Comparison of ENCODE assay signal across 17 cellular contexts in genomic region chr2:113709022-113709421, GRCh38. TPM values are rescaled to one million over a fixed set of nuclear protein-coding genes. Genes with fewer than 3 reads are reported as not detected.
DNase-seq lines count a peak whose midpoint lies in the region; ATAC-seq lines count a peak whose summit lies in the region.
"Had no signal": no experiment of that assay in that cellular context is flagged by ENCODE, and none has a peak within 500 bp of the region (broad histone marks: within the 10 kb centered on the region; RNA-seq: fewer than 3 reads in every experiment).

No MANE protein-coding gene starts in this region.

- intact Hi-C loops in left colon (cut with DNase I, micrococcal nuclease): no loop called here

- no peaks in the 10 kb centered on the region for H3K27me3 Mint-ChIP-seq in stimulated activated naive CD8-positive, alpha-beta T cell treated with anti-CD3 and anti-CD28 coated beads, Interleukin-15, amount 100 ng/mL, for 72 hours
- H3K27me3 Mint-ChIP-seq: activated naive CD8-positive, alpha-beta T cell had no signal

- H3K9me3 Mint-ChIP-seq in stimulated activated naive CD8-positive, alpha-beta T cell treated with anti-CD3 and anti-CD28 coated beads, Interleukin-15, amount 100 ng/mL, for 72 hours: no peaks in the 10 kb centered on the region

- no peaks in the 10 kb centered on the region for H3K4me1 Mint-ChIP-seq in stimulated activated naive CD8-positive, alpha-beta T cell treated with anti-CD3 and anti-CD28 coated beads, Interleukin-15, amount 100 ng/mL, for 72 hours

- H3K4me3 Mint-ChIP-seq in stimulated activated naive CD8-positive, alpha-beta T cell treated with anti-CD3 and anti-CD28 coated beads, Interleukin-15, amount 100 ng/mL, for 72 hours: no peak overlapping the region
- H3K4me3 Mint-ChIP-seq: activated naive CD8-positive, alpha-beta T cell had no signal

- no peak overlapping the region for H3K27ac Mint-ChIP-seq in stimulated activated naive CD8-positive, alpha-beta T cell treated with anti-CD3 and anti-CD28 coated beads, Interleukin-15, amount 100 ng/mL, for 72 hours
- H3K27ac Mint-ChIP-seq: activated naive CD8-positive, alpha-beta T cell had no signal

- DNase-seq in DMS53 (lab: John Stamatoyannopoulos, UW) (peak; percentile 96), NCI-H1417 (lab: John Stamatoyannopoulos, UW) (peak in 2 of 3 experiments; percentile 79 to 97), NCI-H748 treated with DMSO at 0.1 percent for 48 hours (lab: John Stamatoyannopoulos, UW) (peak; percentile 95), left colon (no peak), hepatic stellate cell (ENCODE audit: low spot score) (no peak)
- no peak for DNase-seq in stimulated activated naive CD8-positive, alpha-beta T cell treated with anti-CD3 and anti-CD28 coated beads, Interleukin-15, amount 100 ng/mL, for 72 hours
- DNase-seq: activated CD4-positive, alpha-beta T cell treated with anti-CD3 and anti-CD28 coated beads, Interleukin-2, amount 50 U/mL, for 48 hours; activated T-cell treated with anti-CD3 and anti-CD28 coated beads, Interleukin-2, amount 50 U/mL, for 1 hour; brain microvascular endothelial cell; dermis blood vessel endothelial cell; NCI-H226; Peyer's patch; stimulated activated CD4-positive, alpha-beta T cell treated with anti-CD3 and anti-CD28 coated beads, Interleukin-4, amount 100 ng/mL, for 4 hours; stimulated activated CD8-positive, alpha-beta memory T cell treated with anti-CD3 and anti-CD28 coated beads, Interleukin-4, amount 100 ng/mL, for 48 hours had no signal

- ATAC-seq in left colon (peak; percentile 88), GM18867 (IDR thresholded peaks at IDR 0.05; ENCODE audit: unreplicated experiment) (no peak), GM21576 (IDR thresholded peaks at IDR 0.05; ENCODE audit: unreplicated experiment) (no peak)
- no peak for ATAC-seq in stimulated activated naive CD8-positive, alpha-beta T cell treated with anti-CD3 and anti-CD28 coated beads, Interleukin-15, amount 100 ng/mL, for 72 hours

RNA-seq across cellular contexts. Expression of gene SLC35F5, which starts 47.4 kb away (rescaled TPM):
- total RNA-seq in left colon: 100 to 1,000 TPM; 130 to 132 TPM

Comparison
In these comparisons a context has a peak if more than half of its experiments do, and no peak if none do; other contexts are left out.
1. DNase-seq: peak in DMS53 (single experiment), NCI-H1417 (2 of 3) and NCI-H748 treated with DMSO at 0.1 percent for 48 hours (single experiment); none in left colon (0 of 2), hepatic stellate cell (single experiment) and stimulated activated naive CD8-positive, alpha-beta T cell treated with anti-CD3 and anti-CD28 coated beads, Interleukin-15, amount 100 ng/mL, for 72 hours (0 of 2).